In the genomic region with DNA sequence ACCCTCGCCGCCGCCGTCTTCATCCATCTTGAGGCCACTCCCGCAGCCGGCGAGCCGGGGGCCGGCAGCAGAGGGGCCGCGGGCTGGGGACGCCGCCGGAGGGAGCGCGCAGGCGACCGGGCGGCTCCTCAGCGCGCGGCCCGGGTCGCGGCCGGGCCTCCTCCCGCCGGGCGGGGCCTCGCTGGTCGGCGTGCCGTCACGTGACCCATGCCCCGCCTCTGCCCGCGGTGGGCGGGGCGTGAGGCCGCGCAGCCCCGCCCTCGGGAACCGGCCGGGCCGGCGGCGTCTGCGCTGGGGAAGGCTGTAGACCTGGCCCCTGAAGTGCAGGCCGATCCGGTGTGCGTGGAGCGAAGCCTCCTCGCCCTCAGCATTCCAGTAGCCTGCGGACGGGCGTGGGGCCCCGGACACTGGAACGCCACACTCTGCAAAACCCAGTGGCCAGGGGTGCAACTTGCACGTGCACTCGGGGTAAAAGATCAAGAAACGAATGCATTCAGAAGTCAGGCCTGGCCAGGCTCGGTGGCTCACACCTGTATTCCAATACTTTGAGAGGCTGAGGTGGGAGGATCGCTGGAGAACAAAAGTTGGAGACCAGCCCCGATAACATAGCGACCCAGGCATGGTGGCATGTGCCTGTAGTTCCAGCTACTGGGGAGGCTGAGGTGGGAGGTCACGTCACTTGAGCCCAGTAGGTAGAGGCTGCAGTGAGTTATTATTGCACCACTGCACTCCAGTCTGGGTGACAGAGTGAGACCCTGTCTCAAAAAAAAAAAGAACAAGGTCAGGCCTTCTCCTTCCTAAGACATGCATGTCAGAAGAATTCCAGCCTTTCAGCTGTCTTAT, we compare ENCODE assay signal across 1 cellular context.
TF ChIP-seq lines count a peak whose summit lies in the region.

Gene CYTH3 (minus strand): TSS at position 144 of the 843 bp plus-strand sequence. CDS start 117 bp downstream, at position 27.

TF ChIP-seq in GM23338, 12 proteins besides CTCF, POLR2A, EP300 and RAD21 (continued from another document):
- TF ChIP-seq, protein P1, sequence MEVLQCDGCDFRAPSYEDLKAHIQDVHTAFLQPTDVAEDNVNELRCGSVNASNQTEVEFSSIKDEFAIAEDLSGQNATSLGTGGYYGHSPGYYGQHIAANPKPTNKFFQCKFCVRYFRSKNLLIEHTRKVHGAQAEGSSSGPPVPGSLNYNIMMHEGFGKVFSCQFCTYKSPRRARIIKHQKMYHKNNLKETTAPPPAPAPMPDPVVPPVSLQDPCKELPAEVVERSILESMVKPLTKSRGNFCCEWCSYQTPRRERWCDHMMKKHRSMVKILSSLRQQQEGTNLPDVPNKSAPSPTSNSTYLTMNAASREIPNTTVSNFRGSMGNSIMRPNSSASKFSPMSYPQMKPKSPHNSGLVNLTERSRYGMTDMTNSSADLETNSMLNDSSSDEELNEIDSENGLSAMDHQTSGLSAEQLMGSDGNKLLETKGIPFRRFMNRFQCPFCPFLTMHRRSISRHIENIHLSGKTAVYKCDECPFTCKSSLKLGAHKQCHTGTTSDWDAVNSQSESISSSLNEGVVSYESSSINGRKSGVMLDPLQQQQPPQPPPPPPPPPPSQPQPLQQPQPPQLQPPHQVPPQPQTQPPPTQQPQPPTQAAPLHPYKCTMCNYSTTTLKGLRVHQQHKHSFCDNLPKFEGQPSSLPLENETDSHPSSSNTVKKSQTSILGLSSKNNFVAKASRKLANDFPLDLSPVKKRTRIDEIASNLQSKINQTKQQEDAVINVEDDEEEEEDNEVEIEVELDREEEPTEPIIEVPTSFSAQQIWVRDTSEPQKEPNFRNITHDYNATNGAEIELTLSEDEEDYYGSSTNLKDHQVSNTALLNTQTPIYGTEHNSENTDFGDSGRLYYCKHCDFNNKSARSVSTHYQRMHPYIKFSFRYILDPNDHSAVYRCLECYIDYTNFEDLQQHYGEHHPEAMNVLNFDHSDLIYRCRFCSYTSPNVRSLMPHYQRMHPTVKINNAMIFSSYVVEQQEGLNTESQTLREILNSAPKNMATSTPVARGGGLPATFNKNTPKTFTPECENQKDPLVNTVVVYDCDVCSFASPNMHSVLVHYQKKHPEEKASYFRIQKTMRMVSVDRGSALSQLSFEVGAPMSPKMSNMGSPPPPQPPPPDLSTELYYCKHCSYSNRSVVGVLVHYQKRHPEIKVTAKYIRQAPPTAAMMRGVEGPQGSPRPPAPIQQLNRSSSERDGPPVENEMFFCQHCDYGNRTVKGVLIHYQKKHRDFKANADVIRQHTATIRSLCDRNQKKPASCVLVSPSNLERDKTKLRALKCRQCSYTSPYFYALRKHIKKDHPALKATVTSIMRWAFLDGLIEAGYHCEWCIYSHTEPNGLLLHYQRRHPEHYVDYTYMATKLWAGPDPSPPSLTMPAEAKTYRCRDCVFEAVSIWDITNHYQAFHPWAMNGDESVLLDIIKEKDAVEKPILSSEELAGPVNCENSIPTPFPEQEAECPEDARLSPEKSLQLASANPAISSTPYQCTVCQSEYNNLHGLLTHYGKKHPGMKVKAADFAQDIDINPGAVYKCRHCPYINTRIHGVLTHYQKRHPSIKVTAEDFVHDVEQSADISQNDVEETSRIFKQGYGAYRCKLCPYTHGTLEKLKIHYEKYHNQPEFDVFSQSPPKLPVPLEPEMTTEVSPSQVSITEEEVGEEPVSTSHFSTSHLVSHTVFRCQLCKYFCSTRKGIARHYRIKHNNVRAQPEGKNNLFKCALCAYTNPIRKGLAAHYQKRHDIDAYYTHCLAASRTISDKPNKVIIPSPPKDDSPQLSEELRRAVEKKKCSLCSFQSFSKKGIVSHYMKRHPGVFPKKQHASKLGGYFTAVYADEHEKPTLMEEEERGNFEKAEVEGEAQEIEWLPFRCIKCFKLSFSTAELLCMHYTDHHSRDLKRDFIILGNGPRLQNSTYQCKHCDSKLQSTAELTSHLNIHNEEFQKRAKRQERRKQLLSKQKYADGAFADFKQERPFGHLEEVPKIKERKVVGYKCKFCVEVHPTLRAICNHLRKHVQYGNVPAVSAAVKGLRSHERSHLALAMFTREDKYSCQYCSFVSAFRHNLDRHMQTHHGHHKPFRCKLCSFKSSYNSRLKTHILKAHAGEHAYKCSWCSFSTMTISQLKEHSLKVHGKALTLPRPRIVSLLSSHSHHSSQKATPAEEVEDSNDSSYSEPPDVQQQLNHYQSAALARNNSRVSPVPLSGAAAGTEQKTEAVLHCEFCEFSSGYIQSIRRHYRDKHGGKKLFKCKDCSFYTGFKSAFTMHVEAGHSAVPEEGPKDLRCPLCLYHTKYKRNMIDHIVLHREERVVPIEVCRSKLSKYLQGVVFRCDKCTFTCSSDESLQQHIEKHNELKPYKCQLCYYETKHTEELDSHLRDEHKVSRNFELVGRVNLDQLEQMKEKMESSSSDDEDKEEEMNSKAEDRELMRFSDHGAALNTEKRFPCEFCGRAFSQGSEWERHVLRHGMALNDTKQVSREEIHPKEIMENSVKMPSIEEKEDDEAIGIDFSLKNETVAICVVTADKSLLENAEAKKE (CRISPR knock-in tag; IDR thresholded peaks at IDR 0.05), result no peak
- no peak for TF ChIP-seq ZNF331 (CRISPR knock-in tag; IDR thresholded peaks at IDR 0.05; ENCODE audit: low read depth)
- no peak for TF ChIP-seq ZNF114 (CRISPR knock-in tag; IDR thresholded peaks at IDR 0.05)
- no peak for TF ChIP-seq NANOG (IDR thresholded peaks at IDR 0.05; ENCODE audit: borderline replicate concordance)
- TF ChIP-seq ETS1 (IDR thresholded peaks at IDR 0.05), result no peak
- TF ChIP-seq, protein P2, sequence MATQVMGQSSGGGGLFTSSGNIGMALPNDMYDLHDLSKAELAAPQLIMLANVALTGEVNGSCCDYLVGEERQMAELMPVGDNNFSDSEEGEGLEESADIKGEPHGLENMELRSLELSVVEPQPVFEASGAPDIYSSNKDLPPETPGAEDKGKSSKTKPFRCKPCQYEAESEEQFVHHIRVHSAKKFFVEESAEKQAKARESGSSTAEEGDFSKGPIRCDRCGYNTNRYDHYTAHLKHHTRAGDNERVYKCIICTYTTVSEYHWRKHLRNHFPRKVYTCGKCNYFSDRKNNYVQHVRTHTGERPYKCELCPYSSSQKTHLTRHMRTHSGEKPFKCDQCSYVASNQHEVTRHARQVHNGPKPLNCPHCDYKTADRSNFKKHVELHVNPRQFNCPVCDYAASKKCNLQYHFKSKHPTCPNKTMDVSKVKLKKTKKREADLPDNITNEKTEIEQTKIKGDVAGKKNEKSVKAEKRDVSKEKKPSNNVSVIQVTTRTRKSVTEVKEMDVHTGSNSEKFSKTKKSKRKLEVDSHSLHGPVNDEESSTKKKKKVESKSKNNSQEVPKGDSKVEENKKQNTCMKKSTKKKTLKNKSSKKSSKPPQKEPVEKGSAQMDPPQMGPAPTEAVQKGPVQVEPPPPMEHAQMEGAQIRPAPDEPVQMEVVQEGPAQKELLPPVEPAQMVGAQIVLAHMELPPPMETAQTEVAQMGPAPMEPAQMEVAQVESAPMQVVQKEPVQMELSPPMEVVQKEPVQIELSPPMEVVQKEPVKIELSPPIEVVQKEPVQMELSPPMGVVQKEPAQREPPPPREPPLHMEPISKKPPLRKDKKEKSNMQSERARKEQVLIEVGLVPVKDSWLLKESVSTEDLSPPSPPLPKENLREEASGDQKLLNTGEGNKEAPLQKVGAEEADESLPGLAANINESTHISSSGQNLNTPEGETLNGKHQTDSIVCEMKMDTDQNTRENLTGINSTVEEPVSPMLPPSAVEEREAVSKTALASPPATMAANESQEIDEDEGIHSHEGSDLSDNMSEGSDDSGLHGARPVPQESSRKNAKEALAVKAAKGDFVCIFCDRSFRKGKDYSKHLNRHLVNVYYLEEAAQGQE (IDR thresholded peaks at IDR 0.05; ENCODE audit: unreplicated experiment), result no peak
- no peak for TF ChIP-seq JUNB (IDR thresholded peaks at IDR 0.05; ENCODE audit: unreplicated experiment)
- TF ChIP-seq EZH2 (IDR thresholded peaks at IDR 0.05; ENCODE audit: low read depth, unreplicated experiment), result no peak
